Comparison of ENCODE assay signal across 8 cellular contexts in genomic region chr19:47112664-47113445, GRCh38.
DNase-seq lines count a peak whose midpoint lies in the region; ATAC-seq lines count a peak whose summit lies in the region.

No MANE protein-coding gene starts in this region.

- DNase-seq in C1 segment of cervical spinal cord (lab: John Stamatoyannopoulos, UW) (peak; percentile 86 to 100 (median 98)), NCI-H69 (lab: John Stamatoyannopoulos, UW) (peak; percentile 100), cortex of kidney (lab: John Stamatoyannopoulos, UW) (peak; percentile 92), left kidney (ENCODE audit: low read depth, low spot score) (peak; percentile 100)
- DNase-seq in activated CD4-positive, alpha-beta T cell treated with anti-CD3 and anti-CD28 coated beads, Interleukin-2, amount 50 U/mL, for 1 hour, result peak; percentile 99
- DNase-seq in stimulated activated CD4-positive, alpha-beta T cell treated with anti-CD3 and anti-CD28 coated beads, Interleukin-1b, Interleukin-23, amount 100 ng/mL, for 48 hours, result peak; percentile 100

- peak; percentile 80 for ATAC-seq in GM19372 (IDR thresholded peaks at IDR 0.05; ENCODE audit: low read depth, unreplicated experiment)
- peak; percentile 81 for ATAC-seq in HG03521 (IDR thresholded peaks at IDR 0.05; ENCODE audit: unreplicated experiment)

Comparison
In these comparisons a context has a peak if more than half of its experiments do, and no peak if none do; other contexts are left out.
1. Peak in every context shown above with its lines: DNase-seq and ATAC-seq.